15 cellular contexts compared by ENCODE assay signal in the genomic region with DNA sequence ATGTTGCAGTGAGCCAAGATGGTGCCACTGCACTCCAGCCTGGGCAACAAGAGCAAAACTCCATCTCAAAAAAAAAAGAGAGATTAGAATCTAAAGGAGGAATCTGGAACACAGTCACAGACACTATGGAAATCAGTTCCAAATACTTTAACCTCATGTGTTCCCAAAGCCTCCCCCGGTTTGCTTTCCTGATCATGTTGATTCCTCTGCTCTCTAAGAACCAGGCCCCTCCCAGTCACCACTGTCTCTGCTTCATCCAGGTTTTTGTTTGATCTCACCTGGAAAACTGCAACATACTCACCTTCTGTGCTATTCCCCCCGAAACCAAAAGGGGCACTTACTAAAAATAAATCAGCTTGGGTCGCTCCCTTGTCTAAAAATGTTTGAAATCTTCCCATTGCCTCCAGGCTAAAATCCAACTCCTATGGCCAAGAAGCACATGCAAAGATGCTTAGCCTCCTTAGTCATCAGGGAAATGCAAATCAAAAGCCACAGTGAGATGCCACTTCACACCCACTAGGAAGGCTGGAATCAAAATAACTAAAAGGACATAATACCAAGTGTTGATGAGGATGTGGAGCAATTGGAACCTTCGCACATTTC. TPM values are rescaled to one million over a fixed set of nuclear protein-coding genes. Genes with fewer than 3 reads are reported as not detected.
DNase-seq lines count a peak whose midpoint lies in the region; ATAC-seq, FAIRE-seq and TF ChIP-seq lines count a peak whose summit lies in the region.
"Had no signal": no experiment of that assay in that cellular context is flagged by ENCODE, and none has a peak within 500 bp of the region (broad histone marks: within the 10 kb centered on the region; RNA-seq: fewer than 3 reads in every experiment).

No MANE protein-coding gene starts in this region.

- TF ChIP-seq RAD21 in A549 (conservative IDR thresholded peaks at IDR 0.05 in 1 of 2, IDR thresholded peaks at IDR 0.05 in 1 of 2) (no peak), HCT116 (IDR thresholded peaks at IDR 0.05; ENCODE audit: low read depth) (no peak)

- H3K9me2 ChIP-seq in HCT116 (ENCODE audit: insufficient read depth) = no peaks in the 10 kb centered on the region

- RAD21 ChIA-PET in HCT116 (lab: Charles Lee; ENCODE audit: low non-redundant PET in 1 of 2, low total read pairs in 2 of 2, uncharacterized antibody in 2 of 2, unreplicated experiment in 2 of 2) = no interaction called here

- no peaks in the 10 kb centered on the region for H4K20me1 ChIP-seq in HCT116 (ENCODE audit: insufficient read depth)

- H3K79me2 ChIP-seq in HCT116 (ENCODE audit: insufficient read depth, low read length) = no peaks in the 10 kb centered on the region

- no peak for TF ChIP-seq EP300 in A549 (IDR thresholded peaks at IDR 0.05)

- H3K27me3 ChIP-seq in HCT116 (ENCODE audit: insufficient read depth, low read length) = no peaks in the 10 kb centered on the region
- H3K27me3 ChIP-seq: body of pancreas had no signal

- H3K4me2 ChIP-seq in A549 = peak overlapping the region; percentile 55
- H3K4me2 ChIP-seq in HCT116 (ENCODE audit: low read length) = peak overlapping the region; percentile 29

- H3K9me3 ChIP-seq in A549 = no peaks in the 10 kb centered on the region
- no peaks in the 10 kb centered on the region for H3K9me3 ChIP-seq in HCT116 (ENCODE audit: control insufficient read depth in 1 of 2, insufficient read depth in 1 of 2, low read depth in 1 of 2, low read length in 2 of 2)
- H3K9me3 ChIP-seq: body of pancreas had no signal

- peak overlapping the region; percentile 71 for H2AFZ ChIP-seq in HCT116 (ENCODE audit: low read depth, low read length, poor library complexity, severe bottlenecking)

- intact Hi-C loops in HCT116 (cut with micrococcal nuclease) = loop anchor here (5.0 kb wide), 1 partner anchor 124 kb away; no protein-coding TSS in a partner anchor

- no peak for TF ChIP-seq CTCF in A549 (IDR thresholded peaks at IDR 0.05)
- TF ChIP-seq CTCF in HCT116 (IDR thresholded peaks at IDR 0.05 in 2 of 3, conservative IDR thresholded peaks at IDR 0.05 in 1 of 3; ENCODE audit: borderline replicate concordance in 1 of 3, insufficient read depth in 1 of 3, low read depth in 2 of 3, low read length in 2 of 3) = 0 out of 6 replicates have a peak, but pooled peaks of 1 of the 3 experiments have one; percentile 2
- no peak for TF ChIP-seq CTCF in foreskin fibroblast (IDR thresholded peaks at IDR 0.05; ENCODE audit: low read depth, low read length)

- ATAC-seq in A549 = no peak
- ATAC-seq in HCT116 = peak; percentile 28; the same call in 1 of the 2 replicates
- no peak for ATAC-seq in HG03139 (IDR thresholded peaks at IDR 0.05; ENCODE audit: unreplicated experiment)
- ATAC-seq in GM21825 (IDR thresholded peaks at IDR 0.05; ENCODE audit: unreplicated experiment) = no peak
- ATAC-seq in GM21447 (IDR thresholded peaks at IDR 0.05; ENCODE audit: unreplicated experiment) = no peak
- ATAC-seq: body of pancreas had no signal

- POLR2A ChIA-PET in A549 (lab: Yijun Ruan, JAX) (no interaction called here), HCT116 (lab: Charles Lee) (no interaction called here)

- H3K27ac ChIP-seq in A549 = peak overlapping the region; percentile 57 to 61
- H3K27ac ChIP-seq in HCT116 (ENCODE audit: low read depth, low read length) = no peak overlapping the region
- H3K27ac ChIP-seq: body of pancreas had no signal

- no peak overlapping the region for H3K9ac ChIP-seq in HCT116 (ENCODE audit: low read length)

- DNase-seq in A549 (ENCODE audit: low read depth in 1 of 2, low spot score in 1 of 2) (peak in 1 of 2 experiments; percentile 19), HCT116 (ENCODE audit: low read depth, low spot score) (no peak), amniotic stem cell (lab: John Stamatoyannopoulos, UW) (peak; percentile 11), foreskin fibroblast (peak; percentile 48 to 79)
- DNase-seq in activated CD4-positive, CD25-positive, alpha-beta regulatory T cell treated with anti-CD3 and anti-CD28 coated beads, Interleukin-2, amount 50 U/mL, for 72 hours = no peak
- DNase-seq: activated CD4-positive, alpha-beta T cell treated with anti-CD3 and anti-CD28 coated beads for 48 hours; activated T-cell treated with anti-CD3 and anti-CD28 coated beads, Interleukin-2, amount 50 U/mL, for 48 hours; body of pancreas; NCI-H1436 treated with DMSO at 0.1 percent for 48 hours; NCI-H510A had no signal

- no peaks in the 10 kb centered on the region for H3K36me3 ChIP-seq in HCT116 (ENCODE audit: control insufficient read depth in 1 of 2, insufficient read depth in 2 of 2, low read length in 2 of 2)

- no TSS peak for BruUV-seq in HCT116 (replicated peaks; lab: Mats Ljungman, UMichigan)

- peaks cover 23% of the 10 kb centered on the region for H3K4me1 ChIP-seq in A549
- peaks cover 10 to 39% of the 10 kb centered on the region in 2 experiments; a peak in 3 of 4 replicates for H3K4me1 ChIP-seq in HCT116 (ENCODE audit: control insufficient read depth in 1 of 2, insufficient read depth in 2 of 2, low read length in 2 of 2)
- H3K4me1 ChIP-seq: body of pancreas had no signal

- CTCF ChIA-PET in A549 (lab: Yijun Ruan, JAX) = interaction anchor here (3.4 to 9.8 kb wide), 2 partner anchors 28 to 48 kb away, joined by 15 to 119 read pairs; no protein-coding TSS in a partner anchor
- CTCF ChIA-PET in HCT116 (lab: Charles Lee) = no interaction called here

- 53% methylated on average over 4 of the region's 4 CpGs for WGBS in A549 (ENCODE audit: missing lambda C conversion rate)

- TF ChIP-seq POLR2A in A549 (IDR thresholded peaks at IDR 0.05; ENCODE audit: low read length) = no peak
- TF ChIP-seq POLR2A in HCT116 (IDR thresholded peaks at IDR 0.05; ENCODE audit: borderline replicate concordance, extremely low read depth, insufficient read depth, insufficient read length) = no peak

- no peak overlapping the region for H3K4me3 ChIP-seq in A549
- H3K4me3 ChIP-seq in HCT116 (replicated peaks in 1 of 2; ENCODE audit: low read depth in 1 of 2, low read length in 2 of 2) = no peak overlapping the region
- no peak overlapping the region for H3K4me3 ChIP-seq in foreskin fibroblast (ENCODE audit: low read depth in 1 of 2, low read length in 2 of 2)
- H3K4me3 ChIP-seq: body of pancreas, lung had no signal

- peak; percentile 7 for FAIRE-seq in A549 (lab: Jason Lieb, UNC)
- FAIRE-seq: GM12891 had no signal

TF ChIP-seq in A549, 52 proteins besides CTCF, POLR2A, EP300 and RAD21:
- no peak for TF ChIP-seq CBX8 (IDR thresholded peaks at IDR 0.05)
- TF ChIP-seq MAFK (IDR thresholded peaks at IDR 0.05; ENCODE audit: partially characterized antibody) = no peak
- no peak for TF ChIP-seq MAZ (IDR thresholded peaks at IDR 0.05; ENCODE audit: borderline replicate concordance, low read depth, low read length)
- TF ChIP-seq TFCP2L1 (CRISPR knock-in tag; IDR thresholded peaks at IDR 0.05) = no peak
- TF ChIP-seq MAX (IDR thresholded peaks at IDR 0.05) = peak; percentile 45
- TF ChIP-seq PHF8 (IDR thresholded peaks at IDR 0.05; ENCODE audit: borderline replicate concordance, low read depth) = no peak
TF ChIP-seq in A549: peak in this region for 1.

TF ChIP-seq in HCT116, 20 proteins besides CTCF, POLR2A, EP300 and RAD21:
- TF ChIP-seq FOSL1 (IDR thresholded peaks at IDR 0.05; ENCODE audit: low read depth) (peak; percentile 26; the same call in 1 of the 2 replicates), MAX (IDR thresholded peaks at IDR 0.05) (peak; percentile 72)
- TF ChIP-seq, protein P1, sequence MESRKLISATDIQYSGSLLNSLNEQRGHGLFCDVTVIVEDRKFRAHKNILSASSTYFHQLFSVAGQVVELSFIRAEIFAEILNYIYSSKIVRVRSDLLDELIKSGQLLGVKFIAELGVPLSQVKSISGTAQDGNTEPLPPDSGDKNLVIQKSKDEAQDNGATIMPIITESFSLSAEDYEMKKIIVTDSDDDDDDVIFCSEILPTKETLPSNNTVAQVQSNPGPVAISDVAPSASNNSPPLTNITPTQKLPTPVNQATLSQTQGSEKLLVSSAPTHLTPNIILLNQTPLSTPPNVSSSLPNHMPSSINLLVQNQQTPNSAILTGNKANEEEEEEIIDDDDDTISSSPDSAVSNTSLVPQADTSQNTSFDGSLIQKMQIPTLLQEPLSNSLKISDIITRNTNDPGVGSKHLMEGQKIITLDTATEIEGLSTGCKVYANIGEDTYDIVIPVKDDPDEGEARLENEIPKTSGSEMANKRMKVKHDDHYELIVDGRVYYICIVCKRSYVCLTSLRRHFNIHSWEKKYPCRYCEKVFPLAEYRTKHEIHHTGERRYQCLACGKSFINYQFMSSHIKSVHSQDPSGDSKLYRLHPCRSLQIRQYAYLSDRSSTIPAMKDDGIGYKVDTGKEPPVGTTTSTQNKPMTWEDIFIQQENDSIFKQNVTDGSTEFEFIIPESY (IDR thresholded peaks at IDR 0.05; ENCODE audit: extremely low read depth, insufficient replicate concordance, low read length) = no peak

RNA-seq across cellular contexts. Expression of gene NEU2, which starts 6.2 kb away (rescaled TPM):
- not detected in 2 replicates for polyA plus RNA-seq in A549 (2011; rRNA removed)
- not detected in 2 replicates for polyA plus RNA-seq in A549 (2012; cell fraction: cytosol; rRNA removed)
- not detected in 2 replicates for polyA plus RNA-seq in A549 (2012; cell fraction: nucleus; rRNA removed)
- polyA plus RNA-seq in A549 (2017; fragmentation: RNase III; extraction: RNeasy Plus Mini Kit Qiagen cat#74134 plus additional on column Dnase treatment) = not detected in 3 replicates
- not detected in 2 replicates for polyA minus RNA-seq in A549 (2011; rRNA and poly(A)+ RNA removed)
- total RNA-seq in HCT116 (2021; ENCODE audit: unreplicated experiment) = not detected
- not detected in 2 replicates for polyA plus RNA-seq in HCT116 (2012)
- total RNA-seq: body of pancreas, lung had no signal
- polyA plus RNA-seq: lung had no signal

RNA-seq across cellular contexts. Expression of gene NGEF, which starts 13.3 kb away (rescaled TPM):
- 9.7 and 10.2 TPM in 2 replicates for polyA plus RNA-seq in A549 (2011; rRNA removed)
- polyA plus RNA-seq in A549 (2012; cell fraction: cytosol; rRNA removed) = 8.4 and 9.0 TPM in 2 replicates
- 17.6 and 19.0 TPM in 2 replicates for polyA plus RNA-seq in A549 (2012; cell fraction: nucleus; rRNA removed)
- 5.9 to 8.1 TPM (median 7.6 TPM) in 3 replicates for polyA plus RNA-seq in A549 (2017; fragmentation: RNase III; extraction: RNeasy Plus Mini Kit Qiagen cat#74134 plus additional on column Dnase treatment)
- 34.0 and 37.2 TPM in 2 replicates for polyA minus RNA-seq in A549 (2011; rRNA and poly(A)+ RNA removed)
- total RNA-seq in HCT116 (2021; ENCODE audit: unreplicated experiment) = 12.6 TPM
- polyA plus RNA-seq in HCT116 (2012) = 30.7 and 34.8 TPM in 2 replicates

RNA-seq across cellular contexts. Expression of gene INPP5D, which starts 33.8 kb away (rescaled TPM):
- polyA plus RNA-seq in A549 (2011; rRNA removed) = 0.26 and 1.1 TPM in 2 replicates
- 0.12 and 0.13 TPM in 2 replicates for polyA plus RNA-seq in A549 (2012; cell fraction: cytosol; rRNA removed)
- 0.30 and 0.62 TPM in 2 replicates for polyA plus RNA-seq in A549 (2012; cell fraction: nucleus; rRNA removed)
- polyA plus RNA-seq in A549 (2017; fragmentation: RNase III; extraction: RNeasy Plus Mini Kit Qiagen cat#74134 plus additional on column Dnase treatment) = 0.49 to 0.57 TPM (median 0.53 TPM) in 3 replicates
- 0.33 and 1.1 TPM in 2 replicates for polyA minus RNA-seq in A549 (2011; rRNA and poly(A)+ RNA removed)
- 1.8 TPM for total RNA-seq in HCT116 (2021; ENCODE audit: unreplicated experiment)
- polyA plus RNA-seq in HCT116 (2012) = 1.3 and 1.6 TPM in 2 replicates

Comparison
In these comparisons a context has a peak if more than half of its experiments do, and no peak if none do; other contexts are left out.
1. DNase-seq: peak in amniotic stem cell (single experiment) and foreskin fibroblast (2 of 2); none in HCT116 (single experiment) and activated CD4-positive, CD25-positive, alpha-beta regulatory T cell treated with anti-CD3 and anti-CD28 coated beads, Interleukin-2, amount 50 U/mL, for 72 hours (single experiment).
2. Of the 6 proteins assayed by ChIP-seq in both A549 and HCT116: peak only in A549: none; only in HCT116: none; in both: MAX; in neither: 4; mixed calls (peak in some experiments, not most) for 1.